Comparison of ENCODE assay signal across 1 cellular context in the genomic region with DNA sequence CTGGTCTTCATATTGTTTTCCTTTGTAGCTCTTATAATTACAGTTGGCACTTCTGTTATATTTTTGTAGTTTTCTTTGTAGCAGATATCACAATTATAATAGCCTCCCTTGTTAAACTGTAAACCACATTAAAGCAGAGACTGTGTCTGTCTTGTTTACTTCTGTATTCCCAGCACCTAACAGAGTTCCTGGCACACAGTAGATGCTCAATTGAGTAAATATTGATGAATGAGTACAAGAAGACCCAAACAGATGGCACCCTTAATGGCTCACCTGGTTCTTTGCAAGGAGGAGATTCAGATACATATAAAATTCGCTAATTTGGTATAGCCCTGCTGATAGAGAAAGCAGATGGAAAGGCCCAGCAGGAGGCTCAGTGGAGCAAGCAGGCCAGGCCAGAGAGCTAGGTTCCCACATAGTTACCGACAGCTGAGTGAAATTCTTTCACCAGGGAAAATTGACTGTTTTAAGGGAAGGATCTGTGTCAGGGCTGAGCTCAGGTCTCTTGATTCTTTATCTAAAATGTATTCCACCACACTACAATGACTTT.
TF ChIP-seq lines count a peak whose summit lies in the region.

No MANE protein-coding gene starts in this region.

TF ChIP-seq in WTC11, 78 proteins besides CTCF, POLR2A, EP300 and RAD21 (continued from another document):
- TF ChIP-seq, protein P1, sequence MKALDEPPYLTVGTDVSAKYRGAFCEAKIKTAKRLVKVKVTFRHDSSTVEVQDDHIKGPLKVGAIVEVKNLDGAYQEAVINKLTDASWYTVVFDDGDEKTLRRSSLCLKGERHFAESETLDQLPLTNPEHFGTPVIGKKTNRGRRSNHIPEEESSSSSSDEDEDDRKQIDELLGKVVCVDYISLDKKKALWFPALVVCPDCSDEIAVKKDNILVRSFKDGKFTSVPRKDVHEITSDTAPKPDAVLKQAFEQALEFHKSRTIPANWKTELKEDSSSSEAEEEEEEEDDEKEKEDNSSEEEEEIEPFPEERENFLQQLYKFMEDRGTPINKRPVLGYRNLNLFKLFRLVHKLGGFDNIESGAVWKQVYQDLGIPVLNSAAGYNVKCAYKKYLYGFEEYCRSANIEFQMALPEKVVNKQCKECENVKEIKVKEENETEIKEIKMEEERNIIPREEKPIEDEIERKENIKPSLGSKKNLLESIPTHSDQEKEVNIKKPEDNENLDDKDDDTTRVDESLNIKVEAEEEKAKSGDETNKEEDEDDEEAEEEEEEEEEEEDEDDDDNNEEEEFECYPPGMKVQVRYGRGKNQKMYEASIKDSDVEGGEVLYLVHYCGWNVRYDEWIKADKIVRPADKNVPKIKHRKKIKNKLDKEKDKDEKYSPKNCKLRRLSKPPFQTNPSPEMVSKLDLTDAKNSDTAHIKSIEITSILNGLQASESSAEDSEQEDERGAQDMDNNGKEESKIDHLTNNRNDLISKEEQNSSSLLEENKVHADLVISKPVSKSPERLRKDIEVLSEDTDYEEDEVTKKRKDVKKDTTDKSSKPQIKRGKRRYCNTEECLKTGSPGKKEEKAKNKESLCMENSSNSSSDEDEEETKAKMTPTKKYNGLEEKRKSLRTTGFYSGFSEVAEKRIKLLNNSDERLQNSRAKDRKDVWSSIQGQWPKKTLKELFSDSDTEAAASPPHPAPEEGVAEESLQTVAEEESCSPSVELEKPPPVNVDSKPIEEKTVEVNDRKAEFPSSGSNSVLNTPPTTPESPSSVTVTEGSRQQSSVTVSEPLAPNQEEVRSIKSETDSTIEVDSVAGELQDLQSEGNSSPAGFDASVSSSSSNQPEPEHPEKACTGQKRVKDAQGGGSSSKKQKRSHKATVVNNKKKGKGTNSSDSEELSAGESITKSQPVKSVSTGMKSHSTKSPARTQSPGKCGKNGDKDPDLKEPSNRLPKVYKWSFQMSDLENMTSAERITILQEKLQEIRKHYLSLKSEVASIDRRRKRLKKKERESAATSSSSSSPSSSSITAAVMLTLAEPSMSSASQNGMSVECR (CRISPR knock-in tag; IDR thresholded peaks at IDR 0.05; ENCODE audit: borderline replicate concordance): no peak
- TF ChIP-seq ZNF232 (CRISPR knock-in tag; IDR thresholded peaks at IDR 0.05) (no peak), KAT7 (CRISPR knock-in tag; IDR thresholded peaks at IDR 0.05; ENCODE audit: borderline replicate concordance) (no peak), AR (CRISPR knock-in tag; IDR thresholded peaks at IDR 0.05) (no peak)
